ENCODE assay signal across 9 cellular contexts in the genomic region with DNA sequence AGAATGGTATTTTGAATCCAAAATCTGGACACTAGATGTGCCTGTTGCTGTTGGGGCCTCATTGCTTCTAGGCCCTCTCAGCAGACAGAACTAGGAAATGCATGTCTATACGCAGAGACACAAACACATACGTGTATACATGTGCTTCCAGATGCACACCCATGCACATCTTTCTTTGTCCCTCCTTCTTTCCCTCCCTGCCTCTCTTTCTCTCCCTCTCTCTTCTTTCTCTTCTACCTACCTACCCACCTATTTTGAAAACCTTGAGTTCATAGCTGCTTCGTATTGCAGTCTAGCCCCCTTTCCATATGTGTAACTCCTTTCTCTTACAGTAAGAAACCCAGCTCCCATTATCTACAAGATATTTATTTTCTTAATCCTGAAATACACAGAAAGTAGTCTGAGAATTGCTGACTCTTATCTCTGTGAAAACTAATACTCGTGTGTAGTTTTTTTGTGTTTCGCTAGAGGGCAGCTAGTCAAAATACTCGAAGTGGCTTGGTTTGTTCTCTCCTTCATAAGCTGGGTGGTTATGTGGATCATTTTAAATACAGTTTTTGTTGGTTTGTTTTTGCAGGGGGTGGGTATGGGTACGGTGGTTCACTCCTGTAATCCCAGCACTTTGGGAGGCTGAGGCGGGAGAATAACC. TPM values are rescaled to one million over a fixed set of nuclear protein-coding genes. Genes with fewer than 3 reads are reported as not detected.
DNase-seq lines count a peak whose midpoint lies in the region; ATAC-seq, FAIRE-seq and TF ChIP-seq lines count a peak whose summit lies in the region.
"Had no signal": no experiment of that assay in that cellular context is flagged by ENCODE, and none has a peak within 500 bp of the region (broad histone marks: within the 10 kb centered on the region; RNA-seq: fewer than 3 reads in every experiment).

No MANE protein-coding gene starts in this region.

- H3K4me3 ChIP-seq in foreskin fibroblast (ENCODE audit: low read depth in 1 of 2, low read length in 2 of 2) = no peak overlapping the region

- peak; percentile 89 for FAIRE-seq in A204.1 (lab: Jason Lieb, UNC)

- ATAC-seq in SK-N-SH treated with all-trans-retinoic acid at 6 μM for 48 hours = peak; percentile 67

- DNase-seq in H4 (ENCODE audit: low spot score) = peak; percentile 45
- peak in 1 of 2 donors; percentile 56 for DNase-seq in foreskin fibroblast
- DNase-seq in HK-2 (ENCODE audit: unreplicated experiment) = no peak
- no peak for DNase-seq in NCI-H526 treated with DMSO at 0.1 percent for 48 hours (lab: John Stamatoyannopoulos, UW)
- no peak for DNase-seq in activated naive CD4-positive, alpha-beta T cell treated with Interleukin-2 at 50 U/mL for 16 hours
- no peak for DNase-seq in posterior vena cava (ENCODE audit: low spot score)
- DNase-seq: stimulated activated naive CD4-positive, alpha-beta T cell treated with Interleukin-2 at 50 U/mL for 16 hours had no signal

- intact Hi-C loops in posterior vena cava (cut with DNase I) = no loop called here

- TF ChIP-seq CTCF in foreskin fibroblast (IDR thresholded peaks at IDR 0.05; ENCODE audit: low read depth, low read length) = peak; percentile 26

TF ChIP-seq in SK-N-SH treated with all-trans-retinoic acid at 6 μM for 48 hours, 23 proteins besides CTCF, POLR2A, EP300 and RAD21:
- TF ChIP-seq, protein P1, sequence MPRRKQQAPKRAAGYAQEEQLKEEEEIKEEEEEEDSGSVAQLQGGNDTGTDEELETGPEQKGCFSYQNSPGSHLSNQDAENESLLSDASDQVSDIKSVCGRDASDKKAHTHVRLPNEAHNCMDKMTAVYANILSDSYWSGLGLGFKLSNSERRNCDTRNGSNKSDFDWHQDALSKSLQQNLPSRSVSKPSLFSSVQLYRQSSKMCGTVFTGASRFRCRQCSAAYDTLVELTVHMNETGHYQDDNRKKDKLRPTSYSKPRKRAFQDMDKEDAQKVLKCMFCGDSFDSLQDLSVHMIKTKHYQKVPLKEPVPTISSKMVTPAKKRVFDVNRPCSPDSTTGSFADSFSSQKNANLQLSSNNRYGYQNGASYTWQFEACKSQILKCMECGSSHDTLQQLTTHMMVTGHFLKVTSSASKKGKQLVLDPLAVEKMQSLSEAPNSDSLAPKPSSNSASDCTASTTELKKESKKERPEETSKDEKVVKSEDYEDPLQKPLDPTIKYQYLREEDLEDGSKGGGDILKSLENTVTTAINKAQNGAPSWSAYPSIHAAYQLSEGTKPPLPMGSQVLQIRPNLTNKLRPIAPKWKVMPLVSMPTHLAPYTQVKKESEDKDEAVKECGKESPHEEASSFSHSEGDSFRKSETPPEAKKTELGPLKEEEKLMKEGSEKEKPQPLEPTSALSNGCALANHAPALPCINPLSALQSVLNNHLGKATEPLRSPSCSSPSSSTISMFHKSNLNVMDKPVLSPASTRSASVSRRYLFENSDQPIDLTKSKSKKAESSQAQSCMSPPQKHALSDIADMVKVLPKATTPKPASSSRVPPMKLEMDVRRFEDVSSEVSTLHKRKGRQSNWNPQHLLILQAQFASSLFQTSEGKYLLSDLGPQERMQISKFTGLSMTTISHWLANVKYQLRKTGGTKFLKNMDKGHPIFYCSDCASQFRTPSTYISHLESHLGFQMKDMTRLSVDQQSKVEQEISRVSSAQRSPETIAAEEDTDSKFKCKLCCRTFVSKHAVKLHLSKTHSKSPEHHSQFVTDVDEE (CRISPR knock-in tag; IDR thresholded peaks at IDR 0.05) = no peak
- TF ChIP-seq ARNTL (CRISPR knock-in tag; IDR thresholded peaks at IDR 0.05; ENCODE audit: borderline replicate concordance, low read depth) = no peak
- TF ChIP-seq, protein P2, sequence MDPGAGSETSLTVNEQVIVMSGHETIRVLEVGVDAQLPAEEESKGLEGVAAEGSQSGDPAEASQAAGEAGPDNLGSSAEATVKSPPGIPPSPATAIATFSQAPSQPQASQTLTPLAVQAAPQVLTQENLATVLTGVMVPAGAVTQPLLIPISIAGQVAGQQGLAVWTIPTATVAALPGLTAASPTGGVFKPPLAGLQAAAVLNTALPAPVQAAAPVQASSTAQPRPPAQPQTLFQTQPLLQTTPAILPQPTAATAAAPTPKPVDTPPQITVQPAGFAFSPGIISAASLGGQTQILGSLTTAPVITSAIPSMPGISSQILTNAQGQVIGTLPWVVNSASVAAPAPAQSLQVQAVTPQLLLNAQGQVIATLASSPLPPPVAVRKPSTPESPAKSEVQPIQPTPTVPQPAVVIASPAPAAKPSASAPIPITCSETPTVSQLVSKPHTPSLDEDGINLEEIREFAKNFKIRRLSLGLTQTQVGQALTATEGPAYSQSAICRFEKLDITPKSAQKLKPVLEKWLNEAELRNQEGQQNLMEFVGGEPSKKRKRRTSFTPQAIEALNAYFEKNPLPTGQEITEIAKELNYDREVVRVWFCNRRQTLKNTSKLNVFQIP (CRISPR knock-in tag; IDR thresholded peaks at IDR 0.05; ENCODE audit: borderline replicate concordance, low read depth) = no peak
- TF ChIP-seq, protein P3, sequence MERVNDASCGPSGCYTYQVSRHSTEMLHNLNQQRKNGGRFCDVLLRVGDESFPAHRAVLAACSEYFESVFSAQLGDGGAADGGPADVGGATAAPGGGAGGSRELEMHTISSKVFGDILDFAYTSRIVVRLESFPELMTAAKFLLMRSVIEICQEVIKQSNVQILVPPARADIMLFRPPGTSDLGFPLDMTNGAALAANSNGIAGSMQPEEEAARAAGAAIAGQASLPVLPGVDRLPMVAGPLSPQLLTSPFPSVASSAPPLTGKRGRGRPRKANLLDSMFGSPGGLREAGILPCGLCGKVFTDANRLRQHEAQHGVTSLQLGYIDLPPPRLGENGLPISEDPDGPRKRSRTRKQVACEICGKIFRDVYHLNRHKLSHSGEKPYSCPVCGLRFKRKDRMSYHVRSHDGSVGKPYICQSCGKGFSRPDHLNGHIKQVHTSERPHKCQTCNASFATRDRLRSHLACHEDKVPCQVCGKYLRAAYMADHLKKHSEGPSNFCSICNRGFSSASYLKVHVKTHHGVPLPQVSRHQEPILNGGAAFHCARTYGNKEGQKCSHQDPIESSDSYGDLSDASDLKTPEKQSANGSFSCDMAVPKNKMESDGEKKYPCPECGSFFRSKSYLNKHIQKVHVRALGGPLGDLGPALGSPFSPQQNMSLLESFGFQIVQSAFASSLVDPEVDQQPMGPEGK (CRISPR knock-in tag; IDR thresholded peaks at IDR 0.05; ENCODE audit: borderline replicate concordance) = no peak
- TF ChIP-seq ZFP3 (CRISPR knock-in tag; IDR thresholded peaks at IDR 0.05) = no peak
- TF ChIP-seq ESRRG (CRISPR knock-in tag; IDR thresholded peaks at IDR 0.05) = no peak

RNA-seq across cellular contexts. Expression of gene RPL32, which starts 18.5 kb away (rescaled TPM):
- total RNA-seq in H4 (2014; rRNA removed; shearing (Covaris generic)) = 1,359 and 1,427 TPM in 2 replicates
- total RNA-seq in posterior vena cava = 1,000 to 10,000 TPM; 1,198 to 1,383 TPM

RNA-seq across cellular contexts. Expression of gene CAND2, which starts 26.4 kb away (rescaled TPM):
- 0.31 and 0.72 TPM in 2 replicates for total RNA-seq in H4 (2014; rRNA removed; shearing (Covaris generic))
- 10 to 100 TPM; 13.1 to 16.8 TPM for total RNA-seq in posterior vena cava
